23 cellular contexts compared by ENCODE assay signal in genomic region chrX:24158881-24159280, GRCh38.
"Had no signal": no experiment of that assay in that cellular context is flagged by ENCODE, and none has a peak within 500 bp of the region (broad histone marks: within the 10 kb centered on the region; RNA-seq: fewer than 3 reads in every experiment).

No MANE protein-coding gene starts in this region.

- H3K9me3 Mint-ChIP-seq: effector memory CD8-positive, alpha-beta T cell; naive thymus-derived CD4-positive, alpha-beta T cell; stimulated activated naive B cell treated with anti-CD40 and anti-IgM and Interleukin-4, amounts not matched to agents 10 μg/mL and 1 μg/mL and 100 μg/mL, for 72 hours; stimulated activated naive CD8-positive, alpha-beta T cell treated with anti-CD3 and anti-CD28 coated beads, Interleukin-15, Interleukin-2, amounts not matched to agents 100 ng/mL and 50 ng/mL, for 24 hours had no signal

- ATAC-seq: effector memory CD8-positive, alpha-beta T cell; gastrocnemius medialis; heart left ventricle; left lobe of liver; naive thymus-derived CD4-positive, alpha-beta T cell; right lobe of liver; stimulated activated naive B cell treated with anti-CD40 and anti-IgM and Interleukin-4, amounts not matched to agents 10 μg/mL and 1 μg/mL and 100 μg/mL, for 72 hours; upper lobe of right lung had no signal

- H3K4me3 Mint-ChIP-seq: stimulated activated naive B cell treated with anti-CD40 and anti-IgM and Interleukin-4, amounts not matched to agents 10 μg/mL and 1 μg/mL and 100 μg/mL, for 72 hours; stimulated activated naive CD8-positive, alpha-beta T cell treated with anti-CD3 and anti-CD28 coated beads, Interleukin-15, Interleukin-2, amounts not matched to agents 100 ng/mL and 50 ng/mL, for 24 hours had no signal

- H3K27ac Mint-ChIP-seq: progenitor cell of endocrine pancreas; stimulated activated naive B cell treated with anti-CD40 and anti-IgM and Interleukin-4, amounts not matched to agents 10 μg/mL and 1 μg/mL and 100 μg/mL, for 72 hours had no signal

- H3K27me3 ChIP-seq: gastrocnemius medialis, heart left ventricle, hepatocyte, neutrophil, right lobe of liver, tibial nerve, upper lobe of right lung, uterus had no signal

- DNase-seq: cortex of kidney; effector memory CD8-positive, alpha-beta T cell; gastrocnemius medialis; heart left ventricle; kidney; mesenchymal stem cell; midbrain; naive thymus-derived CD4-positive, alpha-beta T cell; right lobe of liver; small intestine; stimulated activated CD4-positive, alpha-beta T cell treated with anti-CD3 and anti-CD28 coated beads, Interleukin-15, amount 100 ng/mL, for 24 hours; stimulated activated CD4-positive, alpha-beta T cell treated with anti-CD3 and anti-CD28 coated beads, Interleukin-2, amount 100 ng/mL, for 48 hours; stimulated activated naive B cell treated with anti-CD40 and anti-IgM and Interleukin-4, amounts not matched to agents 10 μg/mL and 1 μg/mL and 100 μg/mL, for 72 hours; upper lobe of right lung; uterus had no signal

- H3K27ac ChIP-seq: gastrocnemius medialis, heart left ventricle, hepatocyte, neutrophil, parathyroid adenoma, right lobe of liver, thoracic aorta, tibial nerve, upper lobe of right lung, uterus had no signal

- H3K36me3 ChIP-seq: gastrocnemius medialis, neutrophil, right lobe of liver, thoracic aorta, tibial nerve, upper lobe of right lung, uterus had no signal

- H3K4me3 ChIP-seq: gastrocnemius medialis, heart left ventricle, hepatocyte, right lobe of liver, thoracic aorta, tibial nerve, upper lobe of right lung, uterus had no signal

- H3K9me3 ChIP-seq: gastrocnemius medialis, heart left ventricle, neutrophil, right lobe of liver, thoracic aorta, tibial nerve, upper lobe of right lung, uterus had no signal

- H3K27me3 Mint-ChIP-seq: effector memory CD8-positive, alpha-beta T cell; naive thymus-derived CD4-positive, alpha-beta T cell; progenitor cell of endocrine pancreas; stimulated activated naive B cell treated with anti-CD40 and anti-IgM and Interleukin-4, amounts not matched to agents 10 μg/mL and 1 μg/mL and 100 μg/mL, for 72 hours; stimulated activated naive CD8-positive, alpha-beta T cell treated with anti-CD3 and anti-CD28 coated beads, Interleukin-15, Interleukin-2, amounts not matched to agents 100 ng/mL and 50 ng/mL, for 24 hours had no signal

- H3K4me1 ChIP-seq: parathyroid adenoma had no signal

- FAIRE-seq: small intestine had no signal
